ENCODE assay signal across 8 cellular contexts in the genomic region with DNA sequence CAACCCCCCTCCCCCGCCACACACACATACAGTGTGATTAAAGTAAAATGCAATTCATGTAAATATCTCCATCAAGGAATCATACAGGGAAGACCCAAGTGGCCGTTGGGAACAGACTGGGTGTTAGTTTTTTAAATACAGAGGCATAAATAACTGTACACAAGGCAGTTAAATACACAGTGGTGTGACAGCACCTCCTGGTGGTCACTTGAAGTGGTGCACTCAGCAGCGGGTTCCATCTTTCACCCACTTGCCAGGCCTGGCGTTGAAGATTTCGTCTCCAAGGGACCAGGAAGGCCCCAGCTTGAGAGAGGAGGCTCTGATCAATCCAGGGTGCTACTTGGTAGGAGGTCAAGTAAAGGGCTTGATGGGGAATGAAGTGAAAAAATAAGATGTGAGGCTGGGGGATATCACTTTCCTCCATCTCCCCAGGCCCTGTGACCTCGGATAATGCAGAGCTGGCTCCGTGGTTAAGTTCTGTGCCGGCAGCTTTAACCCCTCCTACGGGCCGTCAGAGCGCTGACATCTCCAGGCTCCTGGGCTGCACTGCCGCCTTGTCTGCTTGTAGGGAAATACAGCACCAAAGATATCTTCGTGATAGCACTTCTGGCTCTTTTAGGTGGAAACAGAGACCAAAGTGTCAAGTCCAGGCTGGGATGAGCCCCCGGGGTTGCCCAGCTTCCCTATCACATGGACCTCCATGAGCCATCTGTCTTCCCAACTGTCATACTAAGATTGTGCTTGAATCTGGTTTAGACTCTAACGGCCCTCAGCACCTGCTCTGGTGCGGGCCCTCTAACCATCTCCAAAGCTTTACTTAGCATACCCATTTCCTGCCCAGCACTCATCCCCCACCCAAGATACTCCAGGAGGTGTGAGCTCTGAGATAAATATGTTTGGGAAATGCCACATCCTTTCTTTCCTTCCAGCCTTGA. TPM values are rescaled to one million over a fixed set of nuclear protein-coding genes. Genes with fewer than 3 reads are reported as not detected.
DNase-seq lines count a peak whose midpoint lies in the region; ATAC-seq and TF ChIP-seq lines count a peak whose summit lies in the region.

No MANE protein-coding gene starts in this region.

- intact Hi-C loops in CD4-positive, alpha-beta memory T cell (cut with micrococcal nuclease) = loop anchor here (1.0 to 10.0 kb wide), 4 partner anchors 48 to 415 kb away; no protein-coding TSS in a partner anchor

- CTCF ChIA-PET in CD4-positive, alpha-beta memory T cell (lab: Charles Lee; ENCODE audit: partially characterized antibody) = interaction anchor here (0.7 to 11.4 kb wide), 28 partner anchors 10 to 425 kb away, joined by 3 to 358 read pairs (median 4); a partner anchor contains a TSS

- no peaks in the 10 kb centered on the region for H3K9me3 ChIP-seq in CD4-positive, alpha-beta memory T cell (ENCODE audit: control insufficient read depth in 1 of 2, low read length in 2 of 2)
- H3K9me3 ChIP-seq in liver (ENCODE audit: control insufficient read depth in 4 of 4, low read length in 3 of 4) = no peaks in the 10 kb centered on the region

- POLR2A ChIA-PET in CD4-positive, alpha-beta memory T cell (lab: Charles Lee; ENCODE audit: partially characterized antibody) = no interaction called here

- H3K4me3 Mint-ChIP-seq in CD4-positive, alpha-beta memory T cell = no peak overlapping the region

- no peaks in the 10 kb centered on the region for H3K36me3 ChIP-seq in CD4-positive, alpha-beta memory T cell (ENCODE audit: insufficient read depth, low read length)
- H3K36me3 ChIP-seq in liver (ENCODE audit: control insufficient read depth in 4 of 4, insufficient read depth in 3 of 4, low read depth in 1 of 4, low read length in 3 of 4) = no peaks in the 10 kb centered on the region

- peaks cover 0 to 12% (median 7%) of the 10 kb centered on the region in 4 donors for H3K4me1 Mint-ChIP-seq in CD4-positive, alpha-beta memory T cell

- H3K9me3 Mint-ChIP-seq in CD4-positive, alpha-beta memory T cell = no peaks in the 10 kb centered on the region

- no peak overlapping the region for H3K9ac ChIP-seq in liver (ENCODE audit: low read depth in 1 of 2, low read length in 2 of 2)

- no peaks in the 10 kb centered on the region for H3K27me3 ChIP-seq in CD4-positive, alpha-beta memory T cell (ENCODE audit: insufficient read depth, low read length)
- no peaks in the 10 kb centered on the region for H3K27me3 ChIP-seq in liver (ENCODE audit: control insufficient read depth in 4 of 4, insufficient read depth in 4 of 4, low read length in 3 of 4)

- peak; percentile 79 to 81 for TF ChIP-seq RAD21 in liver (IDR thresholded peaks at IDR 0.05)

- H3K36me3 Mint-ChIP-seq in CD4-positive, alpha-beta memory T cell = peaks cover 10 to 12% of the 10 kb centered on the region in 2 donors

- H3K27me3 Mint-ChIP-seq in CD4-positive, alpha-beta memory T cell = peaks cover 0 to 2% of the 10 kb centered on the region in 2 donors

- DNase-seq in CD4-positive, alpha-beta memory T cell = peak; percentile 51 to 63 (median 56)
- DNase-seq in HUDEP-2 (lab: John Stamatoyannopoulos, UW; ENCODE audit: unreplicated experiment in 76 of 76) = peak in 66 of 76 experiments; percentile 6 to 79 (median 49)
- peak; percentile 19 to 57 (median 34) for DNase-seq in activated CD4-positive, CD25-positive, alpha-beta regulatory T cell (lab: John Stamatoyannopoulos, UW)
- DNase-seq in cardiac fibroblast (ENCODE audit: low read depth in 2 of 2) = peak; percentile 58 to 73
- DNase-seq in stimulated activated CD8-positive, alpha-beta memory T cell treated with anti-CD3 and anti-CD28 coated beads, Interleukin-12 subunit alpha, Interleukin-12 subunit beta, amount 100 ng/mL, for 24 hours (ENCODE audit: extremely low read depth) = peak; percentile 26
- no peak for DNase-seq in 8988T

- H3K4me3 ChIP-seq in CD4-positive, alpha-beta memory T cell (ENCODE audit: low read length in 2 of 2) = no peak overlapping the region
- H3K4me3 ChIP-seq in cardiac fibroblast (replicated peaks in 1 of 2; ENCODE audit: low read depth in 2 of 2, low read length in 2 of 2) = no peak overlapping the region
- H3K4me3 ChIP-seq in liver (ENCODE audit: low read depth in 1 of 3, low read length in 3 of 3) = no peak overlapping the region

- TF ChIP-seq CTCF in cardiac fibroblast (IDR thresholded peaks at IDR 0.05; ENCODE audit: low read depth, low read length) (peak; percentile 66), liver (IDR thresholded peaks at IDR 0.05; ENCODE audit: low read depth, low read length, missing input control) (peak; percentile 75)

- H3K27ac ChIP-seq in CD4-positive, alpha-beta memory T cell (ENCODE audit: low read depth, low read length) = no peak overlapping the region
- H3K27ac ChIP-seq in liver (ENCODE audit: low read depth in 1 of 2, low read length in 2 of 2) = no peak overlapping the region

- ATAC-seq in HG02588 (IDR thresholded peaks at IDR 0.05; ENCODE audit: unreplicated experiment) = no peak

- H3K4me1 ChIP-seq in CD4-positive, alpha-beta memory T cell (ENCODE audit: insufficient read depth, low read length) = peaks cover 6% of the 10 kb centered on the region
- peaks cover 0 to 2% (median 0%) of the 10 kb centered on the region in 4 donors for H3K4me1 ChIP-seq in liver (ENCODE audit: control insufficient read depth in 4 of 4, insufficient read depth in 4 of 4, low read length in 3 of 4)

- peak overlapping the region in 1 of 7 donors; percentile 36 for H3K27ac Mint-ChIP-seq in CD4-positive, alpha-beta memory T cell

- WGBS in liver = 47% methylated on average over 16 of the region's 16 CpGs

TF ChIP-seq in liver, 16 proteins besides CTCF, POLR2A, EP300 and RAD21:
- TF ChIP-seq, protein P1, sequence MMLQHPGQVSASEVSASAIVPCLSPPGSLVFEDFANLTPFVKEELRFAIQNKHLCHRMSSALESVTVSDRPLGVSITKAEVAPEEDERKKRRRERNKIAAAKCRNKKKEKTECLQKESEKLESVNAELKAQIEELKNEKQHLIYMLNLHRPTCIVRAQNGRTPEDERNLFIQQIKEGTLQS (IDR thresholded peaks at IDR 0.05) = no peak
- TF ChIP-seq, protein P2, sequence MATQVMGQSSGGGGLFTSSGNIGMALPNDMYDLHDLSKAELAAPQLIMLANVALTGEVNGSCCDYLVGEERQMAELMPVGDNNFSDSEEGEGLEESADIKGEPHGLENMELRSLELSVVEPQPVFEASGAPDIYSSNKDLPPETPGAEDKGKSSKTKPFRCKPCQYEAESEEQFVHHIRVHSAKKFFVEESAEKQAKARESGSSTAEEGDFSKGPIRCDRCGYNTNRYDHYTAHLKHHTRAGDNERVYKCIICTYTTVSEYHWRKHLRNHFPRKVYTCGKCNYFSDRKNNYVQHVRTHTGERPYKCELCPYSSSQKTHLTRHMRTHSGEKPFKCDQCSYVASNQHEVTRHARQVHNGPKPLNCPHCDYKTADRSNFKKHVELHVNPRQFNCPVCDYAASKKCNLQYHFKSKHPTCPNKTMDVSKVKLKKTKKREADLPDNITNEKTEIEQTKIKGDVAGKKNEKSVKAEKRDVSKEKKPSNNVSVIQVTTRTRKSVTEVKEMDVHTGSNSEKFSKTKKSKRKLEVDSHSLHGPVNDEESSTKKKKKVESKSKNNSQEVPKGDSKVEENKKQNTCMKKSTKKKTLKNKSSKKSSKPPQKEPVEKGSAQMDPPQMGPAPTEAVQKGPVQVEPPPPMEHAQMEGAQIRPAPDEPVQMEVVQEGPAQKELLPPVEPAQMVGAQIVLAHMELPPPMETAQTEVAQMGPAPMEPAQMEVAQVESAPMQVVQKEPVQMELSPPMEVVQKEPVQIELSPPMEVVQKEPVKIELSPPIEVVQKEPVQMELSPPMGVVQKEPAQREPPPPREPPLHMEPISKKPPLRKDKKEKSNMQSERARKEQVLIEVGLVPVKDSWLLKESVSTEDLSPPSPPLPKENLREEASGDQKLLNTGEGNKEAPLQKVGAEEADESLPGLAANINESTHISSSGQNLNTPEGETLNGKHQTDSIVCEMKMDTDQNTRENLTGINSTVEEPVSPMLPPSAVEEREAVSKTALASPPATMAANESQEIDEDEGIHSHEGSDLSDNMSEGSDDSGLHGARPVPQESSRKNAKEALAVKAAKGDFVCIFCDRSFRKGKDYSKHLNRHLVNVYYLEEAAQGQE (IDR thresholded peaks at IDR 0.05) = no peak
- no peak for TF ChIP-seq GABPA (IDR thresholded peaks at IDR 0.05 in 1 of 2, conservative IDR thresholded peaks at IDR 0.05 in 1 of 2)
- TF ChIP-seq, protein P3, sequence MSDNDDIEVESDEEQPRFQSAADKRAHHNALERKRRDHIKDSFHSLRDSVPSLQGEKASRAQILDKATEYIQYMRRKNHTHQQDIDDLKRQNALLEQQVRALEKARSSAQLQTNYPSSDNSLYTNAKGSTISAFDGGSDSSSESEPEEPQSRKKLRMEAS (IDR thresholded peaks at IDR 0.05) = no peak
- no peak for TF ChIP-seq YY1 (IDR thresholded peaks at IDR 0.05)
- TF ChIP-seq FOXA2 (IDR thresholded peaks at IDR 0.05) = no peak

RNA-seq across cellular contexts. Expression of a gene that starts 20.7 kb away (rescaled TPM):
- total RNA-seq in CD4-positive, alpha-beta memory T cell = 10 to 100 TPM; 19.9 to 24.6 TPM
- polyA plus RNA-seq in CD4-positive, alpha-beta memory T cell = 10 to 100 TPM; 24.1 to 33.2 TPM
- 10 to 100 TPM; 12.7 to 14.3 TPM for total RNA-seq in liver
- 10 to 100 TPM in 1 of 2 donors, 1 to 10 TPM in 1; 6.1 to 24.7 TPM for polyA plus RNA-seq in liver
